In the genomic region with DNA sequence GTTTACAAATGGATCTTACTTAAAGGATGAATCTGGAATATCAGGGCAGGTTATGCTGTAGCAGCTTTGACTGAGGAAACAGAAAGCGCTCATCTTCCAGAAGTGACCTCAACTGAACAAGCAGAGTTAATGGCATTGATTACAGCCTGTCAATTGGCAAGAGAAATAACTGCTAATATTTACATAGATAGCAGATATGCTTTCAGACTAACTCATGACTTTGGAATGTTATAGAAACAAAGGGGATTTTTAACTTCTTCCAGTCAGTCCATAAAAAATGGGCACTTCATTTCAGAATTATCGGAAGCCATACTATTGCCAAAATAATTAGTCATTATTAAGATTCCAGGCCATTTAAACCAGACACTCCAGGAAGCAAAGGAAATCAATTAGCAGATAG, we compare ENCODE assay signal across 15 cellular contexts.
A peak's percentile ranks its signal among the peaks of the same experiment; 100 is the strongest.
DNase-seq lines count a peak whose midpoint lies in the region; ATAC-seq and TF ChIP-seq lines count a peak whose summit lies in the region.
"Had no signal": no experiment of that assay in that cellular context is flagged by ENCODE, and none has a peak within 500 bp of the region (broad histone marks: within the 10 kb centered on the region; RNA-seq: fewer than 3 reads in every experiment).

No MANE protein-coding gene starts in this region.

- peaks cover under 1% of the 10 kb centered on the region for H3K27me3 Mint-ChIP-seq in progenitor cell of endocrine pancreas

- H3K4me2 ChIP-seq in PC-3 (ENCODE audit: low read length): no peak overlapping the region
- H3K4me2 ChIP-seq: A549 had no signal

- H3K4me3 ChIP-seq in PC-3 (ENCODE audit: low read length) (no peak overlapping the region), vagina (no peak overlapping the region), left ventricle myocardium inferior (no peak overlapping the region)
- H3K4me3 ChIP-seq: A549, HAP-1 had no signal

- CTCF ChIA-PET in PC-3 (lab: Charles Lee): no interaction called here

- POLR2A ChIA-PET in PC-3 (lab: Charles Lee; ENCODE audit: unreplicated experiment): no interaction called here

- no peaks in the 10 kb centered on the region for H4K20me1 ChIP-seq in PC-3 (ENCODE audit: low read length)

- no peak for TF ChIP-seq POLR2A in vagina (IDR thresholded peaks at IDR 0.05)

- peak overlapping the region; percentile 90 for H3K27ac Mint-ChIP-seq in progenitor cell of endocrine pancreas

- H3K4me1 ChIP-seq in PC-3 (ENCODE audit: insufficient read depth, low read length): no peaks in the 10 kb centered on the region
- H3K4me1 ChIP-seq in foreskin keratinocyte: peaks cover 22% of the 10 kb centered on the region
- no peaks in the 10 kb centered on the region for H3K4me1 ChIP-seq in vagina
- peaks cover 2% of the 10 kb centered on the region for H3K4me1 ChIP-seq in left ventricle myocardium inferior
- H3K4me1 ChIP-seq: A549, BE2C, HAP-1 had no signal

- H3K9me3 ChIP-seq in PC-3 (ENCODE audit: low read length) (no peaks in the 10 kb centered on the region), vagina (no peaks in the 10 kb centered on the region), left ventricle myocardium inferior (replicated peaks) (no peaks in the 10 kb centered on the region)
- H3K9me3 ChIP-seq: A549, BE2C, HAP-1 had no signal

- H3K4me3 Mint-ChIP-seq in progenitor cell of endocrine pancreas (ENCODE audit: low read depth): no peak overlapping the region
- H3K4me3 Mint-ChIP-seq: CD4-positive, alpha-beta memory T cell had no signal

- intact Hi-C loops in PC-3 (cut with micrococcal nuclease): no loop called here
- intact Hi-C loops in vagina (cut with DNase I): no loop called here
- intact Hi-C loops in left ventricle myocardium inferior (cut with micrococcal nuclease): no loop called here

- H3K4me1 Mint-ChIP-seq in progenitor cell of endocrine pancreas (ENCODE audit: low read depth): peaks cover 38% of the 10 kb centered on the region
- H3K4me1 Mint-ChIP-seq: CD4-positive, alpha-beta memory T cell had no signal

- H3K9ac ChIP-seq in PC-3 (ENCODE audit: low read length): no peak overlapping the region

- DNase-seq in NCI-H69 (lab: John Stamatoyannopoulos, UW) (peak; percentile 23), PC-3 (peak; percentile 2), foreskin keratinocyte (no peak), progenitor cell of endocrine pancreas (ENCODE audit: low spot score, unreplicated experiment) (no peak), vagina (ENCODE audit: extremely low spot score in 2 of 2) (no peak), left ventricle myocardium inferior (no peak)
- DNase-seq: BE2C; CD4-positive, alpha-beta memory T cell; DMS153; EL had no signal

- no peaks in the 10 kb centered on the region for H3K27me3 ChIP-seq in PC-3 (ENCODE audit: low read length)
- no peaks in the 10 kb centered on the region for H3K27me3 ChIP-seq in foreskin keratinocyte
- no peaks in the 10 kb centered on the region for H3K27me3 ChIP-seq in vagina
- H3K27me3 ChIP-seq in left ventricle myocardium inferior (ENCODE audit: low read depth): peaks cover 30% of the 10 kb centered on the region
- H3K27me3 ChIP-seq: BE2C had no signal

- no peaks in the 10 kb centered on the region for H3K79me2 ChIP-seq in PC-3 (ENCODE audit: low read length)

- H3K27ac ChIP-seq in PC-3 (ENCODE audit: low read length) (no peak overlapping the region), foreskin keratinocyte (no peak overlapping the region), vagina (no peak overlapping the region), left ventricle myocardium inferior (replicated peaks) (no peak overlapping the region)
- H3K27ac ChIP-seq: A549, C4-2B had no signal

- BruUV-seq in PC-3 (replicated peaks; lab: Mats Ljungman, UMichigan): no TSS peak

- H3K36me3 Mint-ChIP-seq in progenitor cell of endocrine pancreas (ENCODE audit: insufficient read depth): peaks cover 5% of the 10 kb centered on the region
- H3K36me3 Mint-ChIP-seq: CD4-positive, alpha-beta memory T cell had no signal

- H3K9me3 Mint-ChIP-seq in progenitor cell of endocrine pancreas (ENCODE audit: low read depth): peaks cover 10% of the 10 kb centered on the region

- H3F3A ChIP-seq in PC-3 (ENCODE audit: low read length, unreplicated experiment): no peaks in the 10 kb centered on the region

- no peak for ATAC-seq in PC-3
- peak; percentile 35 for ATAC-seq in foreskin keratinocyte
- ATAC-seq in HG02678 (IDR thresholded peaks at IDR 0.05; ENCODE audit: unreplicated experiment): no peak
- ATAC-seq: A549, HepG2 had no signal

- H3K36me3 ChIP-seq in PC-3 (ENCODE audit: low read depth, low read length) (no peaks in the 10 kb centered on the region), vagina (no peaks in the 10 kb centered on the region), left ventricle myocardium inferior (no peaks in the 10 kb centered on the region)
- H3K36me3 ChIP-seq: BE2C, HAP-1 had no signal

- H3K9me2 ChIP-seq in PC-3 (replicated peaks; ENCODE audit: low read length): no peaks in the 10 kb centered on the region

- no peak overlapping the region for H2AFZ ChIP-seq in PC-3 (ENCODE audit: low read length)

- no peak for TF ChIP-seq CTCF in PC-3 (conservative IDR thresholded peaks at IDR 0.05; ENCODE audit: low read depth, low read length)
- TF ChIP-seq CTCF in foreskin keratinocyte (conservative IDR thresholded peaks at IDR 0.05): no peak
- TF ChIP-seq CTCF in progenitor cell of endocrine pancreas (IDR thresholded peaks at IDR 0.05; ENCODE audit: unreplicated experiment): no peak
- no peak for TF ChIP-seq CTCF in vagina (IDR thresholded peaks at IDR 0.05)
- TF ChIP-seq CTCF in left ventricle myocardium inferior (IDR thresholded peaks at IDR 0.05; ENCODE audit: borderline replicate concordance): no peak

Comparison
In these comparisons a context has a peak if more than half of its experiments do, and no peak if none do; other contexts are left out.
1. DNase-seq: peak in NCI-H69 (single experiment) and PC-3 (single experiment); none in foreskin keratinocyte (0 of 2), progenitor cell of endocrine pancreas (single experiment), vagina (0 of 2) and left ventricle myocardium inferior (single experiment).